ENCODE assay signal across 15 cellular contexts in genomic region chr22:19879248-19879575, GRCh38. TPM values are rescaled to one million over a fixed set of nuclear protein-coding genes. Genes with fewer than 3 reads are reported as not detected.
DNase-seq lines count a peak whose midpoint lies in the region; ATAC-seq and TF ChIP-seq lines count a peak whose summit lies in the region.
"Had no signal": no experiment of that assay in that cellular context is flagged by ENCODE, and none has a peak within 500 bp of the region (broad histone marks: within the 10 kb centered on the region; RNA-seq: fewer than 3 reads in every experiment).

No MANE protein-coding gene starts in this region.

- H3K36me3 ChIP-seq in heart right ventricle (peaks cover 0 to 30% (median 0%) of the 10 kb centered on the region in 9 donors), RWPE2 (ENCODE audit: low read depth) (peaks cover 6% of the 10 kb centered on the region; the same call in 1 of the 2 replicates), upper lobe of right lung (peaks cover 5% of the 10 kb centered on the region)

- ATAC-seq in Right ventricle myocardium inferior (no peak), heart right ventricle (no peak), RWPE2 (ENCODE audit: low read depth) (no peak), left lobe of liver (no peak), upper lobe of right lung (no peak)

- intact Hi-C loops in Right ventricle myocardium inferior (cut with DNase I) = no loop called here
- intact Hi-C loops in heart right ventricle (cut with DNase I) = no loop called here
- intact Hi-C loops in upper lobe of right lung (cut with DNase I) = no loop called here

- 94% methylated on average over 14 of the region's 14 CpGs for WGBS in heart right ventricle, 2 donors

- no peaks in the 10 kb centered on the region for H3K9me3 ChIP-seq in heart right ventricle
- no peaks in the 10 kb centered on the region for H3K9me3 ChIP-seq in RWPE2 (ENCODE audit: severe bottlenecking)
- no peaks in the 10 kb centered on the region for H3K9me3 ChIP-seq in upper lobe of right lung
- H3K9me3 ChIP-seq: BLaER1 treated with 17β-estradiol and CSF1 and Interleukin-3, amounts not matched to agents 10 nM and 100 nM; MG63 had no signal

- no peak for TF ChIP-seq CTCF in heart right ventricle (IDR thresholded peaks at IDR 0.05)
- TF ChIP-seq CTCF in RWPE2 (IDR thresholded peaks at IDR 0.05; ENCODE audit: poor library complexity, severe bottlenecking) = no peak
- no peak for TF ChIP-seq CTCF in upper lobe of right lung (IDR thresholded peaks at IDR 0.05)

- H3K4me1 ChIP-seq in heart right ventricle = peaks cover 2 to 26% (median 16%) of the 10 kb centered on the region in 9 donors
- peaks cover 42% of the 10 kb centered on the region for H3K4me1 ChIP-seq in RWPE2 (ENCODE audit: insufficient read depth, poor library complexity, severe bottlenecking)
- H3K4me1 ChIP-seq in upper lobe of right lung = peaks cover 28% of the 10 kb centered on the region

- H3K4me3 ChIP-seq in heart right ventricle (no peak overlapping the region), RWPE2 (ENCODE audit: severe bottlenecking) (no peak overlapping the region), upper lobe of right lung (no peak overlapping the region)
- H3K4me3 ChIP-seq: BLaER1 treated with 17β-estradiol and CSF1 and Interleukin-3, amounts not matched to agents 10 nM and 100 nM; PC-9 had no signal

- H3K27ac ChIP-seq in heart right ventricle (no peak overlapping the region), RWPE2 (ENCODE audit: poor library complexity, severe bottlenecking) (peak overlapping the region; percentile 98), upper lobe of right lung (no peak overlapping the region)
- H3K27ac ChIP-seq: PC-9 had no signal

- DNase-seq in Right ventricle myocardium inferior (ENCODE audit: missing footprints) (peak; percentile 32), heart right ventricle (no peak), RWPE2 (ENCODE audit: low spot score) (peak; percentile 47), left lobe of liver (ENCODE audit: low spot score) (peak; percentile 33), upper lobe of right lung (peak; percentile 48), DMS 273 (lab: John Stamatoyannopoulos, UW; ENCODE audit: unreplicated experiment) (no peak), HPDE6-E6E7 (ENCODE audit: extremely low spot score) (no peak), RKO (ENCODE audit: low spot score) (no peak)
- DNase-seq: DMS79, hippocampal formation, MG63, NCI-H2029 treated with DMSO at 0.1 percent for 48 hours, NCI-H526 treated with DMSO at 0.1 percent for 48 hours, PC-9 had no signal

- H3K27me3 ChIP-seq in heart right ventricle = no peaks in the 10 kb centered on the region
- H3K27me3 ChIP-seq in RWPE2 (ENCODE audit: insufficient read depth, poor library complexity, severe bottlenecking) = no peaks in the 10 kb centered on the region
- no peaks in the 10 kb centered on the region for H3K27me3 ChIP-seq in upper lobe of right lung
- H3K27me3 ChIP-seq: BLaER1 treated with 17β-estradiol and CSF1 and Interleukin-3, amounts not matched to agents 10 nM and 100 nM; MG63 had no signal

RNA-seq across cellular contexts. Expression of gene GNB1L, which starts 24.5 kb away (rescaled TPM):
- 1.9 TPM for total RNA-seq in Right ventricle myocardium inferior
- total RNA-seq in heart right ventricle = 1 to 10 TPM in 8 of 10 donors, under 1 TPM in 2; 0.76 to 3.6 (median 1.8) TPM
- polyA plus RNA-seq in heart right ventricle = 1 to 10 TPM; 2.0 to 9.3 TPM
- total RNA-seq in left lobe of liver = 4.3 TPM
- 7.8 TPM for total RNA-seq in upper lobe of right lung

RNA-seq across cellular contexts. Expression of gene RTL10, which starts 24.5 kb away (rescaled TPM):
- total RNA-seq in Right ventricle myocardium inferior (8.5 TPM), heart right ventricle (10 to 100 TPM in 2 of 10 donors, 1 to 10 TPM in 8; 5.3 to 12.0 (median 7.2) TPM), left lobe of liver (9.4 TPM), upper lobe of right lung (20.5 TPM)
- 1 to 10 TPM; 4.0 to 6.5 TPM for polyA plus RNA-seq in heart right ventricle

Comparison
In these comparisons a context has a peak if more than half of its experiments do, and no peak if none do; other contexts are left out.
1. DNase-seq: peak in Right ventricle myocardium inferior (single experiment), RWPE2 (single experiment), left lobe of liver (single experiment) and upper lobe of right lung (single experiment); none in heart right ventricle (0 of 2), DMS 273 (single experiment), HPDE6-E6E7 (single experiment) and RKO (single experiment).